Comparison of ENCODE assay signal across 5 cellular contexts in the genomic region with DNA sequence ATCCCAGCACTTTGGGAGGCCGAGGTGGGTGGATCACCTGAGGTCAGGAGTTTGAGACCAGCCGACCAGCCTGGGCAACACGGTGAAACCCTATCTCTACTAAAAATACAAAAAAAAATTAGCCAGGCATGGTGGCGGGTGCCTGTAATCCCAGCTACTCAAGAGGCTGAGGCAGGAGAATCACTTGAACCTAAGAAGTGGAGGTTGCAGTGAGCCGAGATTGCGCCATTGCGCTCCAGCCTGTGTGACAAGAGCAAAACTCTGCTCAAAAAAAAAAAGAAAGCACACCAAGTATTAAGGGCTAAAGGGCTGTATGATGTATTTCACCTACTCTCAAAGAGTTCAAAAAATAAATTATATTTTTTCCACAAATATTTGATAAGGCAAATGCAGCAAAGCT. TPM values are rescaled to one million over a fixed set of nuclear protein-coding genes. Genes with fewer than 3 reads are reported as not detected.
"Had no signal": no experiment of that assay in that cellular context is flagged by ENCODE, and none has a peak within 500 bp of the region (broad histone marks: within the 10 kb centered on the region; RNA-seq: fewer than 3 reads in every experiment).

No MANE protein-coding gene starts in this region.

RNA-seq across cellular contexts. Expression of a gene that starts 39.9 kb away (rescaled TPM):
- total RNA-seq: activated CD4-positive, alpha-beta T cell treated with anti-CD3 and anti-CD28 coated beads, Interleukin-2, amount 10 ng/mL, durations not matched to agents 24 days and 14 days; activated CD8-positive, alpha-beta T cell treated with anti-CD3 and anti-CD28 coated beads for 36 hours; activated naive CD4-positive, alpha-beta T cell treated with anti-CD3 and anti-CD28 coated beads for 36 hours; activated naive CD8-positive, alpha-beta T cell treated with anti-CD3 and anti-CD28 coated beads for 36 hours; activated T-helper 1 cell treated with anti-CD3 and anti-CD28 coated beads, Interleukin-12 subunit alpha, Interleukin-12 subunit beta, Interleukin-2, Interleukin-4 antibody, amounts not matched to agents 30 ng/mL and 10 ng/mL and 1 ng/mL, durations not matched to agents 14 hours and 24 hours and 36 hours had no signal
